In genomic region chr3:185984203-185984602, GRCh38 we compare ENCODE assay signal across 2 cellular contexts.
TF ChIP-seq lines count a peak whose summit lies in the region.

No MANE protein-coding gene starts in this region.

TF ChIP-seq in GM23338, 12 proteins besides CTCF, POLR2A, EP300 and RAD21 (continued from another document):
- TF ChIP-seq ZNF114 (CRISPR knock-in tag; IDR thresholded peaks at IDR 0.05) = no peak

TF ChIP-seq in GM12878, 131 proteins besides CTCF, POLR2A, EP300 and RAD21:
- TF ChIP-seq USF2 (IDR thresholded peaks at IDR 0.05; ENCODE audit: borderline replicate concordance, low read depth, low read length) = no peak
- TF ChIP-seq ETV6 (conservative IDR thresholded peaks at IDR 0.05 in 1 of 2, IDR thresholded peaks at IDR 0.05 in 1 of 2; ENCODE audit: borderline replicate concordance in 1 of 2, low read depth in 1 of 2) = peak in 1 of 2 experiments; percentile 85; a peak in 2 of 4 replicates
